ENCODE assay signal across 16 cellular contexts in the genomic region with DNA sequence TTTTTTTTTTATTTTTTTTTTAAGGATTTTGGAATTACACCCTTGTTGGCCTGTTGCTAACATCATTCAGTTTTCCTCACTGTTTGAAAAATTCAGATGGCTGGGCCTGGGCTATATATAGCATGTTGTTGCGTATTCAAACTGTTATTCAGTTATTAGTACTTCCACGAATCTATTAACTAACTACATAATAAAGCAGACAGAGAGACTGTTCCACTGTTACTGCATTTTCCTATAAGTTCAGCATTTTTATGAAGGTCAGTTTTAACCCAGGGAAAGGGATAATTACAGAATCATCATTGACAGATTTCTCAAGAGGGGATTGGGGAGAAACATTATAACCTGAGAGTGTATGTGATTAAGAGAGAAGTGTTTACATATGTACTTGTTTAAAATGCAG. TPM values are rescaled to one million over a fixed set of nuclear protein-coding genes. Genes with fewer than 3 reads are reported as not detected.
DNase-seq lines count a peak whose midpoint lies in the region; ATAC-seq and TF ChIP-seq lines count a peak whose summit lies in the region.
"Had no signal": no experiment of that assay in that cellular context is flagged by ENCODE, and none has a peak within 500 bp of the region (broad histone marks: within the 10 kb centered on the region; RNA-seq: fewer than 3 reads in every experiment).

No MANE protein-coding gene starts in this region.

- no peaks in the 10 kb centered on the region for H3K9me2 ChIP-seq in SK-N-SH

- no peak for TF ChIP-seq POLR2A in adrenal gland (IDR thresholded peaks at IDR 0.05)

- H3K27ac Mint-ChIP-seq in T-helper 1 cell treated with Interleukin-12 subunit alpha and Interleukin-12 subunit beta and Interleukin-4 antibody, amounts not matched to agents 30 μg/mL and 1 μg/mL, for 36 hours, result no peak overlapping the region
- peak overlapping the region; percentile 95 to 99 for H3K27ac Mint-ChIP-seq in natural killer cell

- WGBS in adrenal gland, 4 donors, result 48 to 82% (median 60%) methylated on average over 2 of the region's 2 CpGs
- WGBS in SK-N-SH (ENCODE audit: low lambda C conversion rate), result 56% methylated on average over 2 of the region's 2 CpGs

- ATAC-seq in natural killer cell (no peak), HG03571 (IDR thresholded peaks at IDR 0.05; ENCODE audit: unreplicated experiment) (no peak)
- ATAC-seq: HCT116 had no signal

- no peak overlapping the region for H2AFZ ChIP-seq in SK-N-SH (ENCODE audit: low read depth)

- no peaks in the 10 kb centered on the region for H3K9me3 Mint-ChIP-seq in T-helper 1 cell treated with Interleukin-12 subunit alpha and Interleukin-12 subunit beta and Interleukin-4 antibody, amounts not matched to agents 30 μg/mL and 1 μg/mL, for 36 hours
- no peaks in the 10 kb centered on the region for H3K9me3 Mint-ChIP-seq in natural killer cell

- TF ChIP-seq CTCF in HL-60 (IDR thresholded peaks at IDR 0.05; ENCODE audit: insufficient read depth, low read length), result no peak
- no peak for TF ChIP-seq CTCF in ascending aorta (IDR thresholded peaks at IDR 0.05)
- no peak for TF ChIP-seq CTCF in natural killer cell (IDR thresholded peaks at IDR 0.05)
- TF ChIP-seq CTCF in adrenal gland (IDR thresholded peaks at IDR 0.05), result no peak
- no peak for TF ChIP-seq CTCF in SK-N-SH (IDR thresholded peaks at IDR 0.05)

- no peaks in the 10 kb centered on the region for H3K27me3 Mint-ChIP-seq in T-helper 1 cell treated with Interleukin-12 subunit alpha and Interleukin-12 subunit beta and Interleukin-4 antibody, amounts not matched to agents 30 μg/mL and 1 μg/mL, for 36 hours (ENCODE audit: low read depth)
- no peaks in the 10 kb centered on the region for H3K27me3 Mint-ChIP-seq in natural killer cell (ENCODE audit: low read depth in 2 of 2)

- CTCF ChIA-PET in SK-N-SH (lab: Yijun Ruan, JAX), result no interaction called here

- TF ChIP-seq RAD21 in SK-N-SH (IDR thresholded peaks at IDR 0.05; ENCODE audit: low read length), result no peak

- DNase-seq in T-helper 1 cell, result no peak
- no peak for DNase-seq in HL-60 (ENCODE audit: low read depth in 1 of 2, low spot score in 1 of 2)
- DNase-seq in ascending aorta (ENCODE audit: low spot score in 2 of 2), result no peak
- DNase-seq in natural killer cell, result no peak
- DNase-seq in adrenal gland, result no peak
- no peak for DNase-seq in SK-N-SH
- DNase-seq: NCI-H2029, NCI-H82, ovary, T-helper 9 cell had no signal

- H4K20me1 ChIP-seq in SK-N-SH (ENCODE audit: insufficient read depth), result no peaks in the 10 kb centered on the region; the same call in 1 of the 2 replicates

- H3K4me2 ChIP-seq in SK-N-SH, result no peak overlapping the region

- no peak for TF ChIP-seq EP300 in SK-N-SH (IDR thresholded peaks at IDR 0.05; ENCODE audit: borderline replicate concordance in 1 of 2, low read depth in 1 of 2, low read length in 1 of 2)

- peaks cover 36% of the 10 kb centered on the region for H3K79me2 ChIP-seq in SK-N-SH (ENCODE audit: insufficient read depth)

- H3K27me3 ChIP-seq in HL-60 (ENCODE audit: insufficient read depth, poor library complexity, severe bottlenecking) (no peaks in the 10 kb centered on the region), ascending aorta (no peaks in the 10 kb centered on the region), adrenal gland (peaks cover 16% of the 10 kb centered on the region), SK-N-SH (ENCODE audit: insufficient read depth) (peaks cover 6% of the 10 kb centered on the region; the same call in 1 of the 2 replicates)
- H3K27me3 ChIP-seq: ovary had no signal

- peaks cover 35% of the 10 kb centered on the region for H3K4me1 Mint-ChIP-seq in T-helper 1 cell treated with Interleukin-12 subunit alpha and Interleukin-12 subunit beta and Interleukin-4 antibody, amounts not matched to agents 30 μg/mL and 1 μg/mL, for 36 hours (ENCODE audit: low read depth)
- H3K4me1 Mint-ChIP-seq in natural killer cell, result peaks cover 47 to 54% of the 10 kb centered on the region in 2 donors

- H3K4me3 ChIP-seq in HL-60 (replicated peaks; ENCODE audit: insufficient read depth, low read length), result no peak overlapping the region
- no peak overlapping the region for H3K4me3 ChIP-seq in ascending aorta
- H3K4me3 ChIP-seq in adrenal gland, result no peak overlapping the region
- peak overlapping the region in 1 of 2 experiments; percentile 59; a peak in 1 of 4 replicates for H3K4me3 ChIP-seq in SK-N-SH (ENCODE audit: low read depth in 2 of 2, low read length in 1 of 2)
- H3K4me3 ChIP-seq: lung, ovary, skin epidermis had no signal

- intact Hi-C loops in ascending aorta (cut with DNase I), result loop anchor here (5.0 to 10.0 kb wide), 3 partner anchors 39 to 226 kb away; a partner anchor contains a TSS
- intact Hi-C loops in natural killer cell (cut with micrococcal nuclease), result no loop called here
- intact Hi-C loops in adrenal gland (cut with DNase I), result no loop called here

- H3K4me3 Mint-ChIP-seq in T-helper 1 cell treated with Interleukin-12 subunit alpha and Interleukin-12 subunit beta and Interleukin-4 antibody, amounts not matched to agents 30 μg/mL and 1 μg/mL, for 36 hours, result peak overlapping the region; percentile 33
- H3K4me3 Mint-ChIP-seq in natural killer cell, result peak overlapping the region; percentile 97

- peaks cover 4% of the 10 kb centered on the region for H3F3A ChIP-seq in SK-N-SH (replicated peaks; ENCODE audit: insufficient read depth)

- POLR2A ChIA-PET in SK-N-SH (lab: Yijun Ruan, JAX), result no interaction called here

- no peaks in the 10 kb centered on the region for H3K36me3 ChIP-seq in ascending aorta
- H3K36me3 ChIP-seq in adrenal gland (replicated peaks in 1 of 2), result no peaks in the 10 kb centered on the region
- H3K36me3 ChIP-seq in SK-N-SH (replicated peaks in 1 of 2; ENCODE audit: control insufficient read depth in 1 of 2, insufficient read depth in 2 of 2, low read length in 1 of 2), result no peaks in the 10 kb centered on the region
- H3K36me3 ChIP-seq: ovary had no signal

- H3K4me1 ChIP-seq in ascending aorta (peaks cover 0 to 3% of the 10 kb centered on the region in 2 donors), adrenal gland (replicated peaks in 1 of 2) (peaks cover 0 to 3% of the 10 kb centered on the region in 2 donors), SK-N-SH (ENCODE audit: control insufficient read depth in 1 of 2, insufficient read depth in 2 of 2, low read depth in 1 of 2, low read length in 1 of 2) (peaks cover 0 to 4% of the 10 kb centered on the region in 2 experiments; a peak in 1 of 4 replicates)

- no peaks in the 10 kb centered on the region for H3K9me3 ChIP-seq in ascending aorta
- no peaks in the 10 kb centered on the region for H3K9me3 ChIP-seq in adrenal gland (replicated peaks in 1 of 3)
- no peaks in the 10 kb centered on the region for H3K9me3 ChIP-seq in SK-N-SH
- H3K9me3 ChIP-seq: ovary had no signal

- peak overlapping the region; percentile 86 for H3K27ac ChIP-seq in HL-60 (replicated peaks)
- peak overlapping the region; percentile 41 to 43 for H3K27ac ChIP-seq in ascending aorta
- H3K27ac ChIP-seq in adrenal gland, result no peak overlapping the region
- no peak overlapping the region; a peak in 1 of 4 replicates for H3K27ac ChIP-seq in SK-N-SH (ENCODE audit: low read depth in 2 of 2, low read length in 1 of 2)
- H3K27ac ChIP-seq: 22Rv1, ovary had no signal

- no peak overlapping the region for H3K9ac ChIP-seq in SK-N-SH

- H3K36me3 Mint-ChIP-seq in T-helper 1 cell treated with Interleukin-12 subunit alpha and Interleukin-12 subunit beta and Interleukin-4 antibody, amounts not matched to agents 30 μg/mL and 1 μg/mL, for 36 hours (ENCODE audit: low read depth), result peaks cover 11% of the 10 kb centered on the region
- H3K36me3 Mint-ChIP-seq in natural killer cell, result no peaks in the 10 kb centered on the region

TF ChIP-seq in SK-N-SH, 30 proteins besides CTCF, POLR2A, EP300 and RAD21 (continues in another document):
- TF ChIP-seq, protein P1, sequence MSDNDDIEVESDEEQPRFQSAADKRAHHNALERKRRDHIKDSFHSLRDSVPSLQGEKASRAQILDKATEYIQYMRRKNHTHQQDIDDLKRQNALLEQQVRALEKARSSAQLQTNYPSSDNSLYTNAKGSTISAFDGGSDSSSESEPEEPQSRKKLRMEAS (IDR thresholded peaks at IDR 0.05; ENCODE audit: low read depth), result no peak
- TF ChIP-seq TCF12 (IDR thresholded peaks at IDR 0.05) (no peak), SIN3A (IDR thresholded peaks at IDR 0.05; ENCODE audit: borderline replicate concordance, low read depth, low read length) (no peak), FOXM1 (IDR thresholded peaks at IDR 0.05; ENCODE audit: low read depth) (no peak), FOSL2 (IDR thresholded peaks at IDR 0.05; ENCODE audit: borderline replicate concordance, low read depth) (no peak), RCOR1 (IDR thresholded peaks at IDR 0.05; ENCODE audit: low read length) (no peak), YY1 (IDR thresholded peaks at IDR 0.05; ENCODE audit: low read depth) (no peak), NRF1 (IDR thresholded peaks at IDR 0.05; ENCODE audit: low read depth, low read length) (no peak), EZH2phosphoT487 (IDR thresholded peaks at IDR 0.05; ENCODE audit: borderline replicate concordance, low read depth) (no peak), MEF2A (IDR thresholded peaks at IDR 0.05; ENCODE audit: borderline replicate concordance, low read depth) (no peak), SMC3 (IDR thresholded peaks at IDR 0.05; ENCODE audit: low read depth, low read length) (no peak), ELF1 (IDR thresholded peaks at IDR 0.05) (no peak)
- TF ChIP-seq, protein P2, sequence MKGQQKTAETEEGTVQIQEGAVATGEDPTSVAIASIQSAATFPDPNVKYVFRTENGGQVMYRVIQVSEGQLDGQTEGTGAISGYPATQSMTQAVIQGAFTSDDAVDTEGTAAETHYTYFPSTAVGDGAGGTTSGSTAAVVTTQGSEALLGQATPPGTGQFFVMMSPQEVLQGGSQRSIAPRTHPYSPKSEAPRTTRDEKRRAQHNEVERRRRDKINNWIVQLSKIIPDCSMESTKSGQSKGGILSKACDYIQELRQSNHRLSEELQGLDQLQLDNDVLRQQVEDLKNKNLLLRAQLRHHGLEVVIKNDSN (IDR thresholded peaks at IDR 0.05; ENCODE audit: borderline replicate concordance, low read depth), result no peak
- TF ChIP-seq, protein P3, sequence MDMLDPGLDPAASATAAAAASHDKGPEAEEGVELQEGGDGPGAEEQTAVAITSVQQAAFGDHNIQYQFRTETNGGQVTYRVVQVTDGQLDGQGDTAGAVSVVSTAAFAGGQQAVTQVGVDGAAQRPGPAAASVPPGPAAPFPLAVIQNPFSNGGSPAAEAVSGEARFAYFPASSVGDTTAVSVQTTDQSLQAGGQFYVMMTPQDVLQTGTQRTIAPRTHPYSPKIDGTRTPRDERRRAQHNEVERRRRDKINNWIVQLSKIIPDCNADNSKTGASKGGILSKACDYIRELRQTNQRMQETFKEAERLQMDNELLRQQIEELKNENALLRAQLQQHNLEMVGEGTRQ (IDR thresholded peaks at IDR 0.05; ENCODE audit: borderline replicate concordance, low read depth, low read length), result no peak

RNA-seq across cellular contexts. Expression of a gene that starts 3.1 kb away (rescaled TPM):
- total RNA-seq in ascending aorta, result 23.0 TPM
- total RNA-seq in natural killer cell, result 100 to 1,000 TPM; 108 to 130 (median 117) TPM
- 10 to 100 TPM in 7 of 8 donors, 1 to 10 TPM in 1; 4.8 to 28.1 (median 12.5) TPM for total RNA-seq in adrenal gland
- polyA plus RNA-seq in adrenal gland, result 10 to 100 TPM in 2 of 3 donors, 1 to 10 TPM in 1; 7.8 to 18.3 (median 15.5) TPM
- polyA plus RNA-seq in SK-N-SH (2012; rRNA removed), result 34.8 and 39.3 TPM in 2 replicates
- polyA plus RNA-seq in SK-N-SH (2012; cell fraction: cytosol; rRNA removed), result 50.5 and 72.0 TPM in 2 replicates
- polyA plus RNA-seq in SK-N-SH (2012; cell fraction: nucleus; rRNA removed), result 24.0 and 47.2 TPM in 2 replicates

Comparison
In these comparisons a context has a peak if more than half of its experiments do, and no peak if none do; other contexts are left out.
1. H3K27ac ChIP-seq: peak in HL-60 (single experiment) and ascending aorta (2 of 2); none in adrenal gland (0 of 5) and SK-N-SH (0 of 2).